24 cellular contexts compared by ENCODE assay signal in the genomic region with DNA sequence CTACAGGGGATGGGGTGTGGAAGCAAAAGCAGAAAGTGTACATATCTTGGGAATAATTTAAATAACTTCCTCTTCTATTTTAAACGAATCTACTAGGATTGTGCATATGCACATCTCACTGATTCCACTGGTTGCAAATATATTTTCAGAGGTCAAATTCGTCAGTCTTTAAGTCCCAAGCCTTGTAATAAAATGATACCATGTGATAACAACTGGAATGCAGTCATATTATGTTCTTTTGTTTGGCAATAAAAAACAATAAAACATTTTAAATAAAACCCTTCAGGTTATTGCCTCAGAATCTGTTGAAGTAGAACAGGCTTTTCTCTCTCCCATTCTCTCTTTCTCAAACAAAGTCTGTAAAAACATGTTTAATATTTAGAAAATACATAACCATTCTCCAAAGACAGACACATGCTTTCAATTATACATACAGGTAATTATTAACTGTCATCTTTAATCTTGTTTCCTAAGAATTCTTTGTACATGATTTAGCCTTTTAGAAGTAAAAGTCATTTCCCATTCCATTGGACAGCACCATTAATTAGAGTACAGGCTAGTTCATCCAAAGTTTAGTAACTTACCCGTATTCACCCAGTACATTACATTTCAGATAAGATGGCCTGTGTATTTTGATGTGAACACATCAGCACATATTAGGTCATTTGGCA.
DNase-seq lines count a peak whose midpoint lies in the region; ATAC-seq and TF ChIP-seq lines count a peak whose summit lies in the region.
"Had no signal": no experiment of that assay in that cellular context is flagged by ENCODE, and none has a peak within 500 bp of the region (broad histone marks: within the 10 kb centered on the region; RNA-seq: fewer than 3 reads in every experiment).

No MANE protein-coding gene starts in this region.

- peak; percentile 23 for DNase-seq in LNCaP clone FGC (ENCODE audit: low read depth)
- no peak for DNase-seq in left colon
- DNase-seq in left ventricle myocardium superior = no peak
- DNase-seq in body of pancreas = no peak
- DNase-seq in gastrocnemius medialis = no peak
- DNase-seq in NCI-H2081 (lab: John Stamatoyannopoulos, UW) = no peak
- DNase-seq: 8988T; ACHN; AML-193; BE2C; CD4-positive, alpha-beta T cell; CD8-positive, alpha-beta memory T cell; DMS 273 treated with DMSO at 0.1 percent for 48 hours; DMS53; DMS79 treated with DMSO at 0.1 percent for 48 hours; GF-D8; H9 had no signal

- ATAC-seq in left colon (peak; percentile 83), left ventricle myocardium superior (no peak), body of pancreas (no peak), gastrocnemius medialis (no peak)
- ATAC-seq: A549, GM23338, HCT116 had no signal

- H3K4me1 Mint-ChIP-seq in nephron = peaks cover 23% of the 10 kb centered on the region
- H3K4me1 Mint-ChIP-seq: CD14-positive monocyte; CD8-positive, alpha-beta memory T cell had no signal

- intact Hi-C loops in left colon (cut with DNase I, micrococcal nuclease) = no loop called here
- intact Hi-C loops in left ventricle myocardium superior (cut with micrococcal nuclease) = no loop called here
- intact Hi-C loops in body of pancreas (cut with DNase I) = no loop called here
- intact Hi-C loops in gastrocnemius medialis (cut with DNase I; ENCODE audit: low total_unique reads) = no loop called here

- in situ Hi-C loops in gastrocnemius medialis (cut with MboI; ENCODE audit: low sequenced_read_pairs in 4 of 4) = no loop called here

- peaks cover 20% of the 10 kb centered on the region for H3K36me3 Mint-ChIP-seq in nephron (ENCODE audit: low read depth)
- H3K36me3 Mint-ChIP-seq: CD14-positive monocyte; CD8-positive, alpha-beta memory T cell had no signal

- no peaks in the 10 kb centered on the region for H3K9me3 Mint-ChIP-seq in nephron
- H3K9me3 Mint-ChIP-seq: CD14-positive monocyte, GM23338, H9 had no signal

- H3K9me3 ChIP-seq in body of pancreas (no peaks in the 10 kb centered on the region), gastrocnemius medialis (no peaks in the 10 kb centered on the region)
- H3K9me3 ChIP-seq: A549; BE2C; BLaER1 treated with 17β-estradiol and CSF1 and Interleukin-3, amounts not matched to agents 10 nM and 100 nM had no signal

- TF ChIP-seq POLR2A in body of pancreas (IDR thresholded peaks at IDR 0.05) (no peak), gastrocnemius medialis (IDR thresholded peaks at IDR 0.05) (no peak)

- TF ChIP-seq CTCF in LNCaP clone FGC (IDR thresholded peaks at IDR 0.05; ENCODE audit: control insufficient read depth, extremely low read depth, insufficient read depth) (no peak), VCaP (conservative IDR thresholded peaks at IDR 0.05) (no peak), nephron (IDR thresholded peaks at IDR 0.05; ENCODE audit: unreplicated experiment in 3 of 3) (no peak), body of pancreas (IDR thresholded peaks at IDR 0.05) (no peak), gastrocnemius medialis (IDR thresholded peaks at IDR 0.05 in 4 of 5, conservative IDR thresholded peaks at IDR 0.05 in 1 of 5) (no peak)

- no peak overlapping the region for H3K4me3 ChIP-seq in LNCaP clone FGC (ENCODE audit: low read depth, low read length)
- H3K4me3 ChIP-seq in body of pancreas = no peak overlapping the region
- no peak overlapping the region for H3K4me3 ChIP-seq in gastrocnemius medialis
- H3K4me3 ChIP-seq: A549; BLaER1 treated with 17β-estradiol and CSF1 and Interleukin-3, amounts not matched to agents 10 nM and 100 nM; GM23338 had no signal

- H3K27ac Mint-ChIP-seq in nephron = peak overlapping the region in 2 of 3 experiments; percentile 62 to 70
- H3K27ac Mint-ChIP-seq: CD14-positive monocyte; CD4-positive, alpha-beta T cell; CD8-positive, alpha-beta memory T cell; GM23338 had no signal

- H3K36me3 ChIP-seq in body of pancreas (replicated peaks in 1 of 2; ENCODE audit: insufficient read depth in 1 of 2, low read depth in 2 of 2) (no peaks in the 10 kb centered on the region), gastrocnemius medialis (no peaks in the 10 kb centered on the region)
- H3K36me3 ChIP-seq: BE2C; BLaER1 treated with 17β-estradiol and CSF1 and Interleukin-3, amounts not matched to agents 10 nM and 100 nM had no signal

- H3K27ac ChIP-seq in VCaP = peak overlapping the region; percentile 50
- no peak overlapping the region for H3K27ac ChIP-seq in body of pancreas
- H3K27ac ChIP-seq in gastrocnemius medialis = no peak overlapping the region
- H3K27ac ChIP-seq: A549; BLaER1 treated with 17β-estradiol and CSF1 and Interleukin-3, amounts not matched to agents 10 nM and 100 nM had no signal

- no peaks in the 10 kb centered on the region for H3K27me3 ChIP-seq in body of pancreas
- H3K27me3 ChIP-seq in gastrocnemius medialis = no peaks in the 10 kb centered on the region
- H3K27me3 ChIP-seq: BE2C; BLaER1 treated with 17β-estradiol and CSF1 and Interleukin-3, amounts not matched to agents 10 nM and 100 nM had no signal

- no peaks in the 10 kb centered on the region for H3K27me3 Mint-ChIP-seq in nephron (ENCODE audit: low read depth)
- H3K27me3 Mint-ChIP-seq: CD4-positive, alpha-beta T cell; CD8-positive, alpha-beta memory T cell had no signal

- WGBS in body of pancreas, 2 donors = 37 to 38% methylated on average over 3 of the region's 3 CpGs

- no peak overlapping the region for H3K4me3 Mint-ChIP-seq in nephron
- H3K4me3 Mint-ChIP-seq: CD14-positive monocyte; CD4-positive, alpha-beta T cell; CD8-positive, alpha-beta memory T cell; GM23338; H9 had no signal

- H3K4me1 ChIP-seq in body of pancreas (peaks cover 5% of the 10 kb centered on the region), gastrocnemius medialis (no peaks in the 10 kb centered on the region)
- H3K4me1 ChIP-seq: BE2C; BLaER1 treated with 17β-estradiol and CSF1 and Interleukin-3, amounts not matched to agents 10 nM and 100 nM had no signal
